Comparison of ENCODE assay signal across 20 cellular contexts in genomic region chr6:119065382-119065781, GRCh38. TPM values are rescaled to one million over a fixed set of nuclear protein-coding genes. Genes with fewer than 3 reads are reported as not detected.
DNase-seq lines count a peak whose midpoint lies in the region; ATAC-seq and TF ChIP-seq lines count a peak whose summit lies in the region.
"Had no signal": no experiment of that assay in that cellular context is flagged by ENCODE, and none has a peak within 500 bp of the region (broad histone marks: within the 10 kb centered on the region; RNA-seq: fewer than 3 reads in every experiment).

No MANE protein-coding gene starts in this region.

- ATAC-seq in GM18873 (IDR thresholded peaks at IDR 0.05; ENCODE audit: low FRiP score, unreplicated experiment) (peak; percentile 52), GM19438 (IDR thresholded peaks at IDR 0.05; ENCODE audit: low read depth, unreplicated experiment) (peak; percentile 76), HG03095 (IDR thresholded peaks at IDR 0.05; ENCODE audit: unreplicated experiment) (peak; percentile 47)
- ATAC-seq: A549 had no signal

- H3K9me3 Mint-ChIP-seq in osteocyte (ENCODE audit: unreplicated experiment), result no peaks in the 10 kb centered on the region
- H3K9me3 Mint-ChIP-seq: CD14-positive monocyte; CD4-positive, alpha-beta T cell; CD8-positive, alpha-beta memory T cell; HFFc6 had no signal

- no peaks in the 10 kb centered on the region for H3K27me3 ChIP-seq in thyroid gland
- H3K27me3 ChIP-seq: BE2C; BLaER1 treated with 17β-estradiol and CSF1 and Interleukin-3, amounts not matched to agents 10 nM and 100 nM had no signal

- WGBS in thyroid gland, 2 donors, result 80 to 89% methylated on average over 5 of the region's 5 CpGs

- no peaks in the 10 kb centered on the region for H3K4me1 ChIP-seq in thyroid gland
- H3K4me1 ChIP-seq: A549; BE2C; BLaER1 treated with 17β-estradiol and CSF1 and Interleukin-3, amounts not matched to agents 10 nM and 100 nM had no signal

- H3K4me3 Mint-ChIP-seq in osteocyte (ENCODE audit: unreplicated experiment), result no peak overlapping the region
- H3K4me3 Mint-ChIP-seq: CD14-positive monocyte; CD4-positive, alpha-beta T cell; CD8-positive, alpha-beta memory T cell; HFFc6 had no signal

- H3K27ac Mint-ChIP-seq in osteocyte (ENCODE audit: unreplicated experiment), result no peak overlapping the region
- H3K27ac Mint-ChIP-seq: CD14-positive monocyte; CD4-positive, alpha-beta T cell; CD8-positive, alpha-beta memory T cell; HFFc6 had no signal

- no peaks in the 10 kb centered on the region for H3K36me3 Mint-ChIP-seq in osteocyte (ENCODE audit: unreplicated experiment)
- H3K36me3 Mint-ChIP-seq: CD14-positive monocyte; CD8-positive, alpha-beta memory T cell had no signal

- intact Hi-C loops in thyroid gland (cut with DNase I), result no loop called here

- TF ChIP-seq CTCF in thyroid gland (IDR thresholded peaks at IDR 0.05) (no peak), osteocyte (IDR thresholded peaks at IDR 0.05) (no peak)

- no peak for TF ChIP-seq POLR2A in thyroid gland (IDR thresholded peaks at IDR 0.05)

- no peak overlapping the region for H3K4me3 ChIP-seq in thyroid gland (replicated peaks in 1 of 3)
- H3K4me3 ChIP-seq: A549; BLaER1 treated with 17β-estradiol and CSF1 and Interleukin-3, amounts not matched to agents 10 nM and 100 nM; HAP-1 had no signal

- DNase-seq in thyroid gland, result no peak
- no peak for DNase-seq in osteocyte (ENCODE audit: extremely low spot score, unreplicated experiment)
- DNase-seq in DMS53 (lab: John Stamatoyannopoulos, UW), result no peak
- DNase-seq in occipital lobe (lab: John Stamatoyannopoulos, UW), result no peak
- DNase-seq: 8988T; ACHN; AML-193; BE2C; CD4-positive, alpha-beta T cell; CD8-positive, alpha-beta memory T cell; DND-41; GOT3; HFFc6 had no signal

- no peaks in the 10 kb centered on the region for H3K4me1 Mint-ChIP-seq in osteocyte (ENCODE audit: unreplicated experiment)
- H3K4me1 Mint-ChIP-seq: CD14-positive monocyte had no signal

- H3K36me3 ChIP-seq in thyroid gland, result no peaks in the 10 kb centered on the region
- H3K36me3 ChIP-seq: BE2C; BLaER1 treated with 17β-estradiol and CSF1 and Interleukin-3, amounts not matched to agents 10 nM and 100 nM; HAP-1 had no signal

- peak overlapping the region in 2 of 3 donors; percentile 19 to 42 for H3K27ac ChIP-seq in thyroid gland
- H3K27ac ChIP-seq: A549; BLaER1 treated with 17β-estradiol and CSF1 and Interleukin-3, amounts not matched to agents 10 nM and 100 nM had no signal

- no peaks in the 10 kb centered on the region for H3K9me3 ChIP-seq in thyroid gland
- H3K9me3 ChIP-seq: A549; BE2C; BLaER1 treated with 17β-estradiol and CSF1 and Interleukin-3, amounts not matched to agents 10 nM and 100 nM; HAP-1 had no signal

- peaks cover 10% of the 10 kb centered on the region for H3K27me3 Mint-ChIP-seq in osteocyte (ENCODE audit: unreplicated experiment)
- H3K27me3 Mint-ChIP-seq: CD4-positive, alpha-beta T cell had no signal

RNA-seq across cellular contexts. Expression of gene FAM184A, which starts 13.1 kb away (rescaled TPM):
- total RNA-seq in thyroid gland (10 to 100 TPM; 19.3 to 37.1 (median 21.3) TPM), osteocyte (0.50 and 0.59 TPM in 2 replicates), occipital lobe (37.3 TPM)
- total RNA-seq: HFFc6 had no signal

Comparison
In these comparisons a context has a peak if more than half of its experiments do, and no peak if none do; other contexts are left out.
1. RNA of gene FAM184A, which starts 13.1 kb away (total RNA-seq): 37.3 TPM in occipital lobe (single experiment) and 19.3 to 37.1 TPM in thyroid gland; 0.50 to 0.59 TPM in osteocyte; every median in the first group is over 10 times any median in the second.
2. Peak in every context shown above with its lines, with median percentiles within 50 percentile points of each other: ATAC-seq.